ENCODE assay signal across 21 cellular contexts in the genomic region with DNA sequence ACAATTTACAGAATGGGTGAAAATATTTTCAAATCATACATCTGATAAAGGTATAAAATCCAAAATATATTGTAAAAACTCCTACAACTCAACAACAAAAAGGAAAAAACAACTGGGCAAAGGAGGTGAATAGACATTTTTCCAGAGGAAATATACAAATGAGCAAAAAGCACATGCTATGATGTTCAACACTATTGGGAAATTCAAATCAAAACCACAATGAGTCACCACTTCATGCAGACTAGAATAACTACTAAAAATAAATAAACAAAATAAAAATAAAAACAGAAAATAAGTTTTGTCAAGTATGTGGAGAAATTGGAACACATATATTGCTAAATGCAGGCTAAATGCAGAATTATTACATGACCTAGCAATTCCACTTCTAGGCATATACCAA.
A peak's percentile ranks its signal among the peaks of the same experiment; 100 is the strongest.
DNase-seq lines count a peak whose midpoint lies in the region; ATAC-seq and TF ChIP-seq lines count a peak whose summit lies in the region.
"Had no signal": no experiment of that assay in that cellular context is flagged by ENCODE, and none has a peak within 500 bp of the region (broad histone marks: within the 10 kb centered on the region; RNA-seq: fewer than 3 reads in every experiment).

No MANE protein-coding gene starts in this region.

- H3K9ac ChIP-seq in PC-3 (ENCODE audit: low read length), result no peak overlapping the region

- H3K4me1 Mint-ChIP-seq in activated CD4-positive, alpha-beta T cell treated with anti-CD3 and anti-CD28 coated beads for 36 hours, result no peaks in the 10 kb centered on the region
- H3K4me1 Mint-ChIP-seq: CD4-positive, CD25-positive, alpha-beta regulatory T cell had no signal

- CTCF ChIA-PET in PC-3 (lab: Charles Lee), result no interaction called here
- CTCF ChIA-PET in activated CD4-positive, alpha-beta T cell treated with anti-CD3 and anti-CD28 coated beads for 36 hours (lab: Charles Lee), result no interaction called here

- no peaks in the 10 kb centered on the region for H3K9me3 ChIP-seq in PC-3 (ENCODE audit: low read length)

- H3F3A ChIP-seq in PC-3 (ENCODE audit: low read length, unreplicated experiment), result no peaks in the 10 kb centered on the region

- POLR2A ChIA-PET in PC-3 (lab: Charles Lee; ENCODE audit: unreplicated experiment), result no interaction called here
- POLR2A ChIA-PET in activated CD4-positive, alpha-beta T cell treated with anti-CD3 and anti-CD28 coated beads for 36 hours (lab: Charles Lee), result no interaction called here

- H3K27ac Mint-ChIP-seq in activated CD4-positive, alpha-beta T cell treated with anti-CD3 and anti-CD28 coated beads for 36 hours, result no peak overlapping the region
- H3K27ac Mint-ChIP-seq: CD4-positive, CD25-positive, alpha-beta regulatory T cell; HFFc6 had no signal

- H3K27ac ChIP-seq in PC-3 (ENCODE audit: low read length), result no peak overlapping the region
- H3K27ac ChIP-seq: RWPE1, SK-N-MC had no signal

- peaks cover 4% of the 10 kb centered on the region for H3K36me3 Mint-ChIP-seq in activated CD4-positive, alpha-beta T cell treated with anti-CD3 and anti-CD28 coated beads for 36 hours (ENCODE audit: low read depth)
- H3K36me3 Mint-ChIP-seq: CD4-positive, CD25-positive, alpha-beta regulatory T cell had no signal

- intact Hi-C loops in PC-3 (cut with micrococcal nuclease), result loop anchor here (5.0 kb wide), 1 partner anchor 112 kb away; no protein-coding TSS in a partner anchor
- intact Hi-C loops in activated CD4-positive, alpha-beta T cell treated with anti-CD3 and anti-CD28 coated beads for 36 hours (cut with DNase I, micrococcal nuclease), result no loop called here

- no peaks in the 10 kb centered on the region for H3K27me3 Mint-ChIP-seq in activated CD4-positive, alpha-beta T cell treated with anti-CD3 and anti-CD28 coated beads for 36 hours
- H3K27me3 Mint-ChIP-seq: CD4-positive, CD25-positive, alpha-beta regulatory T cell had no signal

- H3K4me2 ChIP-seq in PC-3 (ENCODE audit: low read length), result no peak overlapping the region

- ATAC-seq in PC-3, result no peak
- no peak for ATAC-seq in GM19397 (IDR thresholded peaks at IDR 0.05; ENCODE audit: unreplicated experiment)
- ATAC-seq in GM18520 (IDR thresholded peaks at IDR 0.05; ENCODE audit: unreplicated experiment), result no peak
- no peak for ATAC-seq in activated CD4-positive, alpha-beta T cell treated with anti-CD3 and anti-CD28 coated beads for 36 hours

- no peaks in the 10 kb centered on the region for H4K20me1 ChIP-seq in PC-3 (ENCODE audit: low read length)

- no peaks in the 10 kb centered on the region for H3K27me3 ChIP-seq in PC-3 (ENCODE audit: low read length)

- H3K4me3 ChIP-seq in PC-3 (ENCODE audit: low read length) (no peak overlapping the region), epithelial cell of esophagus (ENCODE audit: low read length) (no peak overlapping the region)
- H3K4me3 ChIP-seq: SK-N-MC had no signal

- H3K79me2 ChIP-seq in PC-3 (ENCODE audit: low read length), result no peaks in the 10 kb centered on the region

- BruUV-seq in PC-3 (replicated peaks; lab: Mats Ljungman, UMichigan), result no TSS peak

- H2AFZ ChIP-seq in PC-3 (ENCODE audit: low read length), result no peak overlapping the region

- no peaks in the 10 kb centered on the region for H3K9me2 ChIP-seq in PC-3 (replicated peaks; ENCODE audit: low read length)

- TF ChIP-seq CTCF in PC-3 (conservative IDR thresholded peaks at IDR 0.05; ENCODE audit: low read depth, low read length) (no peak), epithelial cell of esophagus (IDR thresholded peaks at IDR 0.05; ENCODE audit: insufficient read depth, low read depth, low read length, missing control alignments) (no peak)

- peaks cover 17% of the 10 kb centered on the region for H3K9me3 Mint-ChIP-seq in activated CD4-positive, alpha-beta T cell treated with anti-CD3 and anti-CD28 coated beads for 36 hours (ENCODE audit: low read depth)

- no peaks in the 10 kb centered on the region for H3K36me3 ChIP-seq in PC-3 (ENCODE audit: low read depth, low read length)

- peaks cover 7% of the 10 kb centered on the region for H3K4me1 ChIP-seq in PC-3 (ENCODE audit: insufficient read depth, low read length)

- DNase-seq in HCEC 1CT (peak; percentile 61), PC-3 (peak; percentile 40), epithelial cell of esophagus (ENCODE audit: low read depth) (peak; percentile 57), iris pigment epithelial cell (ENCODE audit: low read depth) (peak; percentile 10), OCI-M1 (lab: John Stamatoyannopoulos, UW) (no peak)
- DNase-seq in activated CD4-positive, alpha-beta T cell treated with anti-CD3 and anti-CD28 coated beads for 36 hours, result no peak
- DNase-seq: CD4-positive, CD25-positive, alpha-beta regulatory T cell; EL; H7; HFFc6; Kasumi-1; NCI-H1105 treated with DMSO at 0.1 percent for 48 hours; NCI-H1694; NCI-H2081 treated with DMSO at 0.1 percent for 48 hours; NCI-H446; NCI-H526 treated with DMSO at 0.1 percent for 48 hours; SHP77 treated with DMSO at 0.1 percent for 48 hours had no signal

- H3K4me3 Mint-ChIP-seq in activated CD4-positive, alpha-beta T cell treated with anti-CD3 and anti-CD28 coated beads for 36 hours, result no peak overlapping the region
- H3K4me3 Mint-ChIP-seq: CD4-positive, CD25-positive, alpha-beta regulatory T cell; HFFc6 had no signal

Comparison
In these comparisons a context has a peak if more than half of its experiments do, and no peak if none do; other contexts are left out.
1. DNase-seq: peak in HCEC 1CT (single experiment), PC-3 (single experiment), epithelial cell of esophagus (single experiment) and iris pigment epithelial cell (single experiment); none in activated CD4-positive, alpha-beta T cell treated with anti-CD3 and anti-CD28 coated beads for 36 hours (single experiment) and OCI-M1 (single experiment).